12 cellular contexts compared by ENCODE assay signal in genomic region chr7:17633099-17633498, GRCh38.
DNase-seq lines count a peak whose midpoint lies in the region; ATAC-seq, FAIRE-seq and TF ChIP-seq lines count a peak whose summit lies in the region.
"Had no signal": no experiment of that assay in that cellular context is flagged by ENCODE, and none has a peak within 500 bp of the region (broad histone marks: within the 10 kb centered on the region; RNA-seq: fewer than 3 reads in every experiment).

No MANE protein-coding gene starts in this region.

- no peaks in the 10 kb centered on the region for H3K9me3 ChIP-seq in lower lobe of right lung
- H3K9me3 ChIP-seq: BLaER1 treated with 17β-estradiol and CSF1 and Interleukin-3, amounts not matched to agents 10 nM and 100 nM had no signal

- no peak overlapping the region for H3K4me3 ChIP-seq in lower lobe of right lung
- H3K4me3 ChIP-seq: BLaER1 treated with 17β-estradiol and CSF1 and Interleukin-3, amounts not matched to agents 10 nM and 100 nM had no signal

- intact Hi-C loops in lower lobe of right lung (cut with DNase I): no loop called here

- ATAC-seq in lower lobe of right lung (peak; percentile 26 to 66), GM21390 (IDR thresholded peaks at IDR 0.05; ENCODE audit: unreplicated experiment) (no peak)
- no peak for ATAC-seq in activated CD4-positive, CD25-positive, alpha-beta regulatory T cell treated with anti-CD3 and anti-CD28 coated beads, Interleukin-2, amount 50 U/mL, for 24 hours
- no peak for ATAC-seq in stimulated activated naive CD8-positive, alpha-beta T cell treated with anti-CD3 and anti-CD28 coated beads, Interleukin-15, Interleukin-2, amounts not matched to agents 100 U/mL and 50 U/mL, for 24 hours

- DNase-seq in CD1c-positive myeloid dendritic cell (ENCODE audit: extremely low spot score) (peak; percentile 46), HTR-8/SVneo (ENCODE audit: insufficient read length, low spot score) (peak; percentile 24), dedifferentiated amniotic fluid mesenchymal stem cell (ENCODE audit: extremely low spot score) (peak; percentile 27), lower lobe of right lung (no peak)
- no peak for DNase-seq in effector CD4-positive, alpha-beta T cell
- DNase-seq in stimulated activated naive CD8-positive, alpha-beta T cell treated with anti-CD3 and anti-CD28 coated beads, Interleukin-15, Interleukin-2, amounts not matched to agents 100 U/mL and 50 U/mL, for 24 hours: no peak
- DNase-seq: activated CD4-positive, alpha-beta T cell treated with anti-CD3 and anti-CD28 coated beads, Interleukin-2, amount 50 U/mL, for 48 hours; nucleus accumbens; T-helper 2 cell had no signal

- peaks cover 8% of the 10 kb centered on the region for H3K4me1 ChIP-seq in lower lobe of right lung

- no peak for TF ChIP-seq CTCF in lower lobe of right lung (IDR thresholded peaks at IDR 0.05)

- no peak overlapping the region for H3K27ac ChIP-seq in lower lobe of right lung

- no peaks in the 10 kb centered on the region for H3K36me3 ChIP-seq in lower lobe of right lung
- H3K36me3 ChIP-seq: BLaER1 treated with 17β-estradiol and CSF1 and Interleukin-3, amounts not matched to agents 10 nM and 100 nM had no signal

- no peaks in the 10 kb centered on the region for H3K27me3 ChIP-seq in lower lobe of right lung (ENCODE audit: low read depth)
- H3K27me3 ChIP-seq: BLaER1 treated with 17β-estradiol and CSF1 and Interleukin-3, amounts not matched to agents 10 nM and 100 nM had no signal

- no peak for FAIRE-seq in HTR-8/SVneo (lab: Jason Lieb, UNC)

Comparison
In these comparisons a context has a peak if more than half of its experiments do, and no peak if none do; other contexts are left out.
1. DNase-seq: peak in CD1c-positive myeloid dendritic cell (single experiment), HTR-8/SVneo (single experiment) and dedifferentiated amniotic fluid mesenchymal stem cell (single experiment); none in lower lobe of right lung (single experiment), effector CD4-positive, alpha-beta T cell (single experiment) and stimulated activated naive CD8-positive, alpha-beta T cell treated with anti-CD3 and anti-CD28 coated beads, Interleukin-15, Interleukin-2, amounts not matched to agents 100 U/mL and 50 U/mL, for 24 hours (single experiment).
2. ATAC-seq: peak in lower lobe of right lung (2 of 2); none in activated CD4-positive, CD25-positive, alpha-beta regulatory T cell treated with anti-CD3 and anti-CD28 coated beads, Interleukin-2, amount 50 U/mL, for 24 hours (0 of 2), stimulated activated naive CD8-positive, alpha-beta T cell treated with anti-CD3 and anti-CD28 coated beads, Interleukin-15, Interleukin-2, amounts not matched to agents 100 U/mL and 50 U/mL, for 24 hours (single experiment) and GM21390 (single experiment).